Comparison of ENCODE assay signal across 30 cellular contexts in genomic region chr6:14474816-14475215, GRCh38.
DNase-seq lines count a peak whose midpoint lies in the region; ATAC-seq and TF ChIP-seq lines count a peak whose summit lies in the region.
"Had no signal": no experiment of that assay in that cellular context is flagged by ENCODE, and none has a peak within 500 bp of the region (broad histone marks: within the 10 kb centered on the region; RNA-seq: fewer than 3 reads in every experiment).

No MANE protein-coding gene starts in this region.

- H3T11ph ChIP-seq in H9 (ENCODE audit: low read length) = no peak overlapping the region

- peak; percentile 35; the same call in 2 of the 3 replicates for TF ChIP-seq CTCF in H9 (conservative IDR thresholded peaks at IDR 0.05)
- peak; percentile 49 for TF ChIP-seq CTCF in OCI-LY7 (conservative IDR thresholded peaks at IDR 0.05; ENCODE audit: low read length)

- H3K27ac ChIP-seq in H9 (ENCODE audit: insufficient read length, low read depth, low read length) (no peak overlapping the region), OCI-LY7 (ENCODE audit: low read depth, low read length, poor library complexity, severe bottlenecking) (no peak overlapping the region)
- H3K27ac ChIP-seq: coronary artery, epithelial cell of prostate, parathyroid adenoma had no signal

- H3K36me3 Mint-ChIP-seq in activated CD4-positive, alpha-beta T cell treated with anti-CD3 and anti-CD28 coated beads, Interleukin-2, amount 10 ng/mL, durations not matched to agents 24 days and 14 days (ENCODE audit: low read depth) = no peaks in the 10 kb centered on the region
- H3K36me3 Mint-ChIP-seq in H9 (ENCODE audit: insufficient read depth in 1 of 3, low read depth in 3 of 3) = peaks cover 0 to 6% (median 0%) of the 10 kb centered on the region in 3 experiments; a peak in 5 of 7 replicates
- peaks cover 7% of the 10 kb centered on the region for H3K36me3 Mint-ChIP-seq in T-helper 2 cell treated with Interferon-gamma antibody and Interleukin-4, amounts not matched to agents 5 μg/mL and 100 μg/mL, for 36 hours (ENCODE audit: low read depth)

- no peak overlapping the region for H3K56ac ChIP-seq in H9 (ENCODE audit: insufficient read length, low read depth, low read length)

- no peak overlapping the region for H2AK5ac ChIP-seq in H9 (ENCODE audit: insufficient read length, low read length)

- WGBS in H9 (ENCODE audit: extremely low coverage, insufficient read length, low lambda C conversion rate) = no CpG with 5 or more reads among the region's 2 CpGs

- H4K91ac ChIP-seq in H9 (ENCODE audit: insufficient read length, low read depth, low read length) = no peak overlapping the region

- no peak overlapping the region for H4K5ac ChIP-seq in H9 (ENCODE audit: insufficient read length, low read depth, low read length)

- no peak overlapping the region for H2AFZ ChIP-seq in H9 (ENCODE audit: low read length)
- no peak overlapping the region for H2AFZ ChIP-seq in OCI-LY7 (ENCODE audit: low read length)
- H2AFZ ChIP-seq: parathyroid adenoma had no signal

- H3K4me1 ChIP-seq in H9 (ENCODE audit: insufficient read depth, low read length) (no peaks in the 10 kb centered on the region), OCI-LY7 (ENCODE audit: insufficient read depth, low read length, poor library complexity, severe bottlenecking) (peaks cover 6% of the 10 kb centered on the region)
- H3K4me1 ChIP-seq: parathyroid adenoma had no signal

- ATAC-seq in left cardiac atrium = no peak
- ATAC-seq in GM19324 (IDR thresholded peaks at IDR 0.05; ENCODE audit: low FRiP score, unreplicated experiment) = no peak
- ATAC-seq: left ventricle myocardium superior, SK-N-SH treated with all-trans-retinoic acid at 6 μM for 48 hours had no signal

- H3K14ac ChIP-seq in H9 (ENCODE audit: insufficient read depth, low read length) = no peak overlapping the region

- no peaks in the 10 kb centered on the region for H3K9me2 ChIP-seq in OCI-LY7 (ENCODE audit: insufficient read depth, low read length)

- H3K9me3 ChIP-seq in H9 (ENCODE audit: control insufficient read depth, low read depth, low read length) = no peaks in the 10 kb centered on the region
- H3K9me3 ChIP-seq in OCI-LY7 (ENCODE audit: low read length) = peaks cover 25% of the 10 kb centered on the region

- H3K27ac Mint-ChIP-seq in activated CD4-positive, alpha-beta T cell treated with anti-CD3 and anti-CD28 coated beads, Interleukin-2, amount 10 ng/mL, durations not matched to agents 24 days and 14 days = no peak overlapping the region
- H3K27ac Mint-ChIP-seq in H9 = 0 out of 7 replicates have a peak overlapping the region, but pooled peaks of 1 of the 3 experiments have one; percentile 2
- H3K27ac Mint-ChIP-seq in T-helper 2 cell treated with Interferon-gamma antibody and Interleukin-4, amounts not matched to agents 5 μg/mL and 100 μg/mL, for 36 hours = no peak overlapping the region
- H3K27ac Mint-ChIP-seq: CD4-positive, alpha-beta T cell; IgD-negative memory B cell; stimulated activated naive CD8-positive, alpha-beta T cell treated with anti-CD3 and anti-CD28 coated beads, Interleukin-15, Interleukin-2, amounts not matched to agents 100 ng/mL and 50 ng/mL, for 24 hours; T-helper 1 cell treated with Interleukin-12 subunit alpha and Interleukin-12 subunit beta and Interleukin-4 antibody, amounts not matched to agents 30 μg/mL and 1 μg/mL, for 36 hours had no signal

- H3K4me3 Mint-ChIP-seq in activated CD4-positive, alpha-beta T cell treated with anti-CD3 and anti-CD28 coated beads, Interleukin-2, amount 10 ng/mL, durations not matched to agents 24 days and 14 days = no peak overlapping the region
- H3K4me3 Mint-ChIP-seq in H9 = no peak overlapping the region
- no peak overlapping the region for H3K4me3 Mint-ChIP-seq in T-helper 2 cell treated with Interferon-gamma antibody and Interleukin-4, amounts not matched to agents 5 μg/mL and 100 μg/mL, for 36 hours
- H3K4me3 Mint-ChIP-seq: CD4-positive, alpha-beta T cell; IgD-negative memory B cell; stimulated activated naive CD8-positive, alpha-beta T cell treated with anti-CD3 and anti-CD28 coated beads, Interleukin-15, Interleukin-2, amounts not matched to agents 100 ng/mL and 50 ng/mL, for 24 hours; T-helper 1 cell treated with Interleukin-12 subunit alpha and Interleukin-12 subunit beta and Interleukin-4 antibody, amounts not matched to agents 30 μg/mL and 1 μg/mL, for 36 hours had no signal

- POLR2A ChIA-PET in OCI-LY7 (lab: Charles Lee) = interaction anchor here (0.6 to 1.0 kb wide), 2 partner anchors 18 to 798 kb away, joined by 3 read pairs; no protein-coding TSS in a partner anchor

- no TSS peak for BruUV-seq in OCI-LY7 (replicated peaks; lab: Mats Ljungman, UMichigan)

- H3K79me2 ChIP-seq in H9 (ENCODE audit: insufficient read depth, low read length) (no peaks in the 10 kb centered on the region), OCI-LY7 (ENCODE audit: insufficient read depth, low read depth, low read length) (no peaks in the 10 kb centered on the region)
- H3K79me2 ChIP-seq: parathyroid adenoma had no signal

- H3K4me2 ChIP-seq in H9 (ENCODE audit: insufficient read depth, insufficient read length, low read length) (no peak overlapping the region), OCI-LY7 (ENCODE audit: low read length) (0 out of 2 replicates have a peak overlapping the region, but pooled peaks have one; percentile 4)

- H3K9ac ChIP-seq in H9 (ENCODE audit: extremely low read depth, insufficient read length, low read length) = no peak overlapping the region
- H3K9ac ChIP-seq: parathyroid adenoma had no signal

- no peaks in the 10 kb centered on the region for H4K20me1 ChIP-seq in H9 (ENCODE audit: control insufficient read depth, insufficient read depth, insufficient read length)
- no peaks in the 10 kb centered on the region for H4K20me1 ChIP-seq in OCI-LY7 (ENCODE audit: insufficient read depth, low read length)

- no peak overlapping the region for H2BK15ac ChIP-seq in H9 (ENCODE audit: low read depth, low read length)

- intact Hi-C loops in activated CD4-positive, alpha-beta T cell treated with anti-CD3 and anti-CD28 coated beads, Interleukin-2, amount 10 ng/mL, durations not matched to agents 24 days and 14 days (cut with micrococcal nuclease) = no loop called here
- intact Hi-C loops in OCI-LY7 (cut with micrococcal nuclease; ENCODE audit: unreplicated experiment) = no loop called here
- intact Hi-C loops in left cardiac atrium (cut with DNase I) = no loop called here

- H2BK12ac ChIP-seq in H9 (ENCODE audit: insufficient read length, low read depth, low read length) = no peak overlapping the region

- H3K4ac ChIP-seq in H9 (ENCODE audit: low read depth, low read length) = no peak overlapping the region

- H3K36me3 ChIP-seq in OCI-LY7 (ENCODE audit: insufficient read depth, low read length) = no peaks in the 10 kb centered on the region

- H3K4me3 ChIP-seq in OCI-LY7 (ENCODE audit: low read depth, low read length, poor library complexity, severe bottlenecking) = no peak overlapping the region
- H3K4me3 ChIP-seq: coronary artery had no signal

- peaks cover 8% of the 10 kb centered on the region for H3K4me1 Mint-ChIP-seq in activated CD4-positive, alpha-beta T cell treated with anti-CD3 and anti-CD28 coated beads, Interleukin-2, amount 10 ng/mL, durations not matched to agents 24 days and 14 days
- H3K4me1 Mint-ChIP-seq in H9 = no peaks in the 10 kb centered on the region; a peak in 2 of 4 replicates
- H3K4me1 Mint-ChIP-seq in T-helper 2 cell treated with Interferon-gamma antibody and Interleukin-4, amounts not matched to agents 5 μg/mL and 100 μg/mL, for 36 hours (ENCODE audit: low read depth) = peaks cover 5% of the 10 kb centered on the region

- peak; percentile 45 for DNase-seq in activated CD4-positive, alpha-beta T cell treated with anti-CD3 and anti-CD28 coated beads, Interleukin-2, amount 10 ng/mL, durations not matched to agents 24 days and 14 days
- no peak for DNase-seq in activated CD4-positive, alpha-beta T cell treated with anti-CD3 and anti-CD28 coated beads for 4 hours
- no peak for DNase-seq in H9
- DNase-seq in OCI-LY7 (ENCODE audit: low spot score) = peak; percentile 16
- peak; percentile 41 for DNase-seq in islet precursor cell
- DNase-seq in left cardiac atrium = no peak
- DNase-seq in T-helper 2 cell treated with Interferon-gamma antibody and Interleukin-4, amounts not matched to agents 5 μg/mL and 100 μg/mL, for 36 hours (ENCODE audit: low spot score) = no peak
- DNase-seq: activated CD4-positive, CD25-positive, alpha-beta regulatory T cell treated with anti-CD3 and anti-CD28 coated beads, Interleukin-2, amount 50 U/mL, for 72 hours; activated CD8-positive, alpha-beta memory T cell treated with anti-CD3 and anti-CD28 coated beads for 24 hours; activated gamma-delta T cell; activated T-cell treated with anti-CD3 and anti-CD28 coated beads for 4 hours; CD4-positive, alpha-beta T cell; effector CD8-positive, alpha-beta T cell; left ventricle myocardium superior; mesendoderm; NCI-H1092 treated with DMSO at 0.1 percent for 48 hours; NCI-H187; NCI-H2171; NCI-H510A treated with DMSO at 0.1 percent for 48 hours; retina; Right ventricle myocardium superior; small intestine had no signal

- no peak overlapping the region for H2BK20ac ChIP-seq in H9 (ENCODE audit: low read depth, low read length, poor library complexity, severe bottlenecking)

- no peak overlapping the region for H2BK5ac ChIP-seq in H9 (ENCODE audit: insufficient read length, low read length)

- no peaks in the 10 kb centered on the region for H3K79me1 ChIP-seq in H9 (ENCODE audit: insufficient read depth, low read depth, low read length, poor library complexity, severe bottlenecking)

- CTCF ChIA-PET in OCI-LY7 (lab: Charles Lee; ENCODE audit: unreplicated experiment) = no interaction called here

- H3K27me3 Mint-ChIP-seq in activated CD4-positive, alpha-beta T cell treated with anti-CD3 and anti-CD28 coated beads, Interleukin-2, amount 10 ng/mL, durations not matched to agents 24 days and 14 days = no peaks in the 10 kb centered on the region
- no peaks in the 10 kb centered on the region for H3K27me3 Mint-ChIP-seq in H9 (ENCODE audit: low read depth)
- no peaks in the 10 kb centered on the region for H3K27me3 Mint-ChIP-seq in T-helper 2 cell treated with Interferon-gamma antibody and Interleukin-4, amounts not matched to agents 5 μg/mL and 100 μg/mL, for 36 hours (ENCODE audit: low read depth)
- H3K27me3 Mint-ChIP-seq: CD4-positive, alpha-beta T cell; IgD-negative memory B cell; stimulated activated naive CD8-positive, alpha-beta T cell treated with anti-CD3 and anti-CD28 coated beads, Interleukin-15, Interleukin-2, amounts not matched to agents 100 ng/mL and 50 ng/mL, for 24 hours had no signal

- peaks cover 8% of the 10 kb centered on the region for H3K9me3 Mint-ChIP-seq in activated CD4-positive, alpha-beta T cell treated with anti-CD3 and anti-CD28 coated beads, Interleukin-2, amount 10 ng/mL, durations not matched to agents 24 days and 14 days
- peaks cover 0 to 2% of the 10 kb centered on the region in 2 experiments; a peak in 3 of 5 replicates for H3K9me3 Mint-ChIP-seq in H9
- peaks cover 17% of the 10 kb centered on the region for H3K9me3 Mint-ChIP-seq in T-helper 2 cell treated with Interferon-gamma antibody and Interleukin-4, amounts not matched to agents 5 μg/mL and 100 μg/mL, for 36 hours
- H3K9me3 Mint-ChIP-seq: T-helper 1 cell treated with Interleukin-12 subunit alpha and Interleukin-12 subunit beta and Interleukin-4 antibody, amounts not matched to agents 30 μg/mL and 1 μg/mL, for 36 hours had no signal

- peaks cover 2% of the 10 kb centered on the region for H3K23me2 ChIP-seq in H9 (ENCODE audit: insufficient read length, low read depth, low read length, poor library complexity, severe bottlenecking)

- H4K8ac ChIP-seq in H9 (replicated peaks; ENCODE audit: insufficient read length, low read depth, low read length) = no peak overlapping the region

- H3K18ac ChIP-seq in H9 (ENCODE audit: insufficient read length, low read depth, low read length) = no peak overlapping the region

- no peak overlapping the region for H3K23ac ChIP-seq in H9 (ENCODE audit: insufficient read length, low read depth, low read length)

- H2BK120ac ChIP-seq in H9 (ENCODE audit: low read depth, low read length, poor library complexity, severe bottlenecking) = no peak overlapping the region

- no peaks in the 10 kb centered on the region for H3K27me3 ChIP-seq in H9 (ENCODE audit: insufficient read depth, low read length)

Comparison
In these comparisons a context has a peak if more than half of its experiments do, and no peak if none do; other contexts are left out.
1. DNase-seq: peak in activated CD4-positive, alpha-beta T cell treated with anti-CD3 and anti-CD28 coated beads, Interleukin-2, amount 10 ng/mL, durations not matched to agents 24 days and 14 days (single experiment), OCI-LY7 (single experiment) and islet precursor cell (single experiment); none in activated CD4-positive, alpha-beta T cell treated with anti-CD3 and anti-CD28 coated beads for 4 hours (0 of 2), H9 (single experiment), left cardiac atrium (single experiment) and T-helper 2 cell treated with Interferon-gamma antibody and Interleukin-4, amounts not matched to agents 5 μg/mL and 100 μg/mL, for 36 hours (single experiment).